31 cellular contexts compared by ENCODE assay signal in genomic region chr12:95673576-95673975, GRCh38.
"Had no signal": no experiment of that assay in that cellular context is flagged by ENCODE, and none has a peak within 500 bp of the region (broad histone marks: within the 10 kb centered on the region; RNA-seq: fewer than 3 reads in every experiment).

No MANE protein-coding gene starts in this region.

- H3K4me1 Mint-ChIP-seq: naive B cell; stimulated activated naive CD8-positive, alpha-beta T cell treated with anti-CD3 and anti-CD28 coated beads, Interleukin-15, amount 100 ng/mL, for 72 hours had no signal

- ATAC-seq: esophagus mucosa; gastrocnemius medialis; natural killer cell treated with Interleukin-12 subunit alpha and Interleukin-12 subunit beta and Interleukin-15 and Interleukin-18, amount 100 ng/mL, for 72 hours; psoas muscle; right cardiac atrium; stimulated activated naive CD8-positive, alpha-beta T cell treated with anti-CD3 and anti-CD28 coated beads, Interleukin-15, amount 100 ng/mL, for 72 hours; upper lobe of right lung had no signal

- H3K36me3 Mint-ChIP-seq: naive B cell; natural killer cell treated with Interleukin-12 subunit alpha and Interleukin-12 subunit beta and Interleukin-15 and Interleukin-18, amount 100 ng/mL, for 72 hours had no signal

- H3K36me3 ChIP-seq: colonic mucosa, gastrocnemius medialis, ovary, sigmoid colon, suprapubic skin, transverse colon, upper lobe of right lung, uterus had no signal

- H3K9me3 ChIP-seq: colonic mucosa, gastrocnemius medialis, mucosa of descending colon, ovary, sigmoid colon, suprapubic skin, transverse colon, upper lobe of right lung, uterus had no signal

- H3K4me1 ChIP-seq: colonic mucosa, psoas muscle, upper lobe of right lung, uterus had no signal

- H3K4me3 Mint-ChIP-seq: dendritic cell treated with granulocyte-macrophage colony-stimulating factor and Interleukin-4, amounts not matched to agents 40 ng/mL and 50 ng/mL, for 4 days; endodermal cell; mesothelial cell of epicardium; naive B cell; natural killer cell treated with Interleukin-12 subunit alpha and Interleukin-12 subunit beta and Interleukin-15 and Interleukin-18, amount 100 ng/mL, for 72 hours; stimulated activated naive CD8-positive, alpha-beta T cell treated with anti-CD3 and anti-CD28 coated beads, Interleukin-15, amount 100 ng/mL, for 72 hours had no signal

- H3K27ac ChIP-seq: epithelial cell of prostate, gastrocnemius medialis, psoas muscle, sigmoid colon, skin epidermis, suprapubic skin, upper lobe of right lung, uterus had no signal

- H3K27me3 ChIP-seq: colonic mucosa, gastrocnemius medialis, ovary, sigmoid colon, suprapubic skin, transverse colon, upper lobe of right lung, uterus had no signal

- H3K27ac Mint-ChIP-seq: dendritic cell treated with granulocyte-macrophage colony-stimulating factor and Interleukin-4, amounts not matched to agents 40 ng/mL and 50 ng/mL, for 4 days; endodermal cell; natural killer cell treated with Interleukin-12 subunit alpha and Interleukin-12 subunit beta and Interleukin-15 and Interleukin-18, amount 100 ng/mL, for 72 hours; stimulated activated naive CD8-positive, alpha-beta T cell treated with anti-CD3 and anti-CD28 coated beads, Interleukin-15, amount 100 ng/mL, for 72 hours had no signal

- H3K4me3 ChIP-seq: colonic mucosa, gastrocnemius medialis, lung, mucosa of descending colon, ovary, psoas muscle, sigmoid colon, skin epidermis, suprapubic skin, transverse colon, upper lobe of right lung, uterus had no signal

- H3K27me3 Mint-ChIP-seq: stimulated activated naive CD8-positive, alpha-beta T cell treated with anti-CD3 and anti-CD28 coated beads, Interleukin-15, amount 100 ng/mL, for 72 hours had no signal

- DNase-seq: colonic mucosa; effector CD8-positive, alpha-beta T cell; endodermal cell; foreskin fibroblast; gastrocnemius medialis; head of caudate nucleus; mesenchymal stem cell; mucosa of descending colon; naive B cell; nucleus accumbens; ovary; posterior cingulate gyrus; psoas muscle; right cardiac atrium; sigmoid colon; stimulated activated CD4-positive, alpha-beta T cell treated with anti-CD3 and anti-CD28 coated beads, Interleukin-1b, Interleukin-23, amount 100 ng/mL, for 48 hours; stimulated activated CD4-positive, alpha-beta T cell treated with anti-CD3 and anti-CD28 coated beads, Interleukin-4, amount 100 ng/mL, for 1 hour; stimulated activated CD8-positive, alpha-beta memory T cell treated with anti-CD3 and anti-CD28 coated beads, Interleukin-4, amount 100 ng/mL, for 48 hours; stimulated activated naive CD4-positive, alpha-beta T cell; stimulated activated naive CD8-positive, alpha-beta T cell treated with anti-CD3 and anti-CD28 coated beads, Interleukin-15, amount 100 ng/mL, for 72 hours; transverse colon; upper lobe of right lung; uterus had no signal

- H3K9me3 Mint-ChIP-seq: dendritic cell treated with granulocyte-macrophage colony-stimulating factor and Interleukin-4, amounts not matched to agents 40 ng/mL and 50 ng/mL, for 4 days; natural killer cell treated with Interleukin-12 subunit alpha and Interleukin-12 subunit beta and Interleukin-15 and Interleukin-18, amount 100 ng/mL, for 72 hours; stimulated activated naive CD8-positive, alpha-beta T cell treated with anti-CD3 and anti-CD28 coated beads, Interleukin-15, amount 100 ng/mL, for 72 hours had no signal
